Comparison of ENCODE assay signal across 10 cellular contexts in the genomic region with DNA sequence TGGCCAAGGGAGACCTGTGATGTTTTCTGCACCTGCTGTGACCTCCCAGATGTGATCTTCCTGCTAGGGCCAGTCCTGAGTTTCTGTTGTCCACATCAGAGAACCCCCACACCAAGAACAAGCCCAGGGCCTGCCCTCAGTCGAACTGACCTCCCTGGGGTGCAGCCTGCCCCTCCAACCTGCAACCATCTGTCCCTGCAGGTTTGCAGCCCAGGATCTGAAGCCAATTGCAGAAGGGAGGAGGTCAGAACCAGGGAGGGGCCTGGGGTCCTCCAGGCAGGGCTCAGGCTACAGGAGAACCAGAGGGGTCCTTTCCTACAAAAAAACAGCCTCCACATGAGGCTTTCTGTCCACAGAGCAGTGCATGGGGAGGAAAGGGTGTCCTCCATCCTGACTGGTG. TPM values are rescaled to one million over a fixed set of nuclear protein-coding genes. Genes with fewer than 3 reads are reported as not detected.
DNase-seq lines count a peak whose midpoint lies in the region; ATAC-seq and TF ChIP-seq lines count a peak whose summit lies in the region.
"Had no signal": no experiment of that assay in that cellular context is flagged by ENCODE, and none has a peak within 500 bp of the region (broad histone marks: within the 10 kb centered on the region; RNA-seq: fewer than 3 reads in every experiment).

No MANE protein-coding gene starts in this region.

- peaks cover 10% of the 10 kb centered on the region for H3K36me3 Mint-ChIP-seq in brain

- TF ChIP-seq POLR2A in heart left ventricle (IDR thresholded peaks at IDR 0.05) (no peak), uterus (IDR thresholded peaks at IDR 0.05) (no peak)

- H3K27me3 Mint-ChIP-seq in brain: peaks cover 3% of the 10 kb centered on the region

- no peak for TF ChIP-seq CTCF in heart left ventricle (IDR thresholded peaks at IDR 0.05)
- no peak for TF ChIP-seq CTCF in brain (conservative IDR thresholded peaks at IDR 0.05)
- TF ChIP-seq CTCF in uterus (IDR thresholded peaks at IDR 0.05): no peak

- no peaks in the 10 kb centered on the region for H3K27me3 ChIP-seq in heart left ventricle
- no peaks in the 10 kb centered on the region for H3K27me3 ChIP-seq in uterus
- H3K27me3 ChIP-seq: body of pancreas had no signal

- DNase-seq in heart left ventricle: no peak
- no peak for DNase-seq in Right ventricle myocardium inferior (ENCODE audit: missing footprints)
- DNase-seq in uterus: peak in 1 of 2 donors; percentile 16
- DNase-seq in head of caudate nucleus: no peak
- DNase-seq in EL: no peak
- no peak for DNase-seq in NCI-H446 treated with DMSO at 0.1 percent for 48 hours (lab: John Stamatoyannopoulos, UW)
- DNase-seq: NCI-H1436 had no signal

- no peaks in the 10 kb centered on the region for H3K9me3 Mint-ChIP-seq in brain

- H3K27ac Mint-ChIP-seq in brain: peak overlapping the region; percentile 79 to 98 (median 90)

- H3K4me3 ChIP-seq in heart left ventricle (peak overlapping the region in 11 of 12 donors; percentile 62 to 99 (median 88)), mesodermal cell (ENCODE audit: extremely low read depth, insufficient read depth, low read length, poor library complexity, severe bottlenecking) (peak overlapping the region; percentile 74), uterus (peak overlapping the region; percentile 44 to 86)

- H3K4me3 Mint-ChIP-seq in brain: peak overlapping the region; percentile 93 to 97 (median 95)

- 20 to 26% (median 23%) methylated on average over 1 of the region's 1 CpG; no CpG with 5 or more reads in 1 of the 4 donors for WGBS in heart left ventricle, 4 donors
- WGBS in mesodermal cell (ENCODE audit: insufficient coverage in 2 of 2), 2 experiments: 29 to 40% methylated on average over 1 of the region's 1 CpG

- peaks cover 0 to 38% (median 22%) of the 10 kb centered on the region in 12 donors for H3K4me1 ChIP-seq in heart left ventricle
- H3K4me1 ChIP-seq in mesodermal cell (ENCODE audit: control insufficient read depth, insufficient read depth, low read length, poor library complexity, severe bottlenecking): peaks cover 17% of the 10 kb centered on the region
- H3K4me1 ChIP-seq in uterus: peaks cover 0 to 6% of the 10 kb centered on the region in 2 donors

- H3K4me1 Mint-ChIP-seq in brain: peaks cover 17% of the 10 kb centered on the region

- H3K27ac ChIP-seq in heart left ventricle (peak overlapping the region in 8 of 12 donors; percentile 86 to 96 (median 92)), mesodermal cell (ENCODE audit: low read depth, low read length, severe bottlenecking) (no peak overlapping the region), uterus (peak overlapping the region in 1 of 2 donors; percentile 95)

- H3K36me3 ChIP-seq in heart left ventricle: peaks cover 0 to 21% (median 15%) of the 10 kb centered on the region in 9 donors
- H3K36me3 ChIP-seq in mesodermal cell (ENCODE audit: control insufficient read depth, insufficient read depth, low read length): peaks cover 20% of the 10 kb centered on the region
- H3K36me3 ChIP-seq in uterus: no peaks in the 10 kb centered on the region

- intact Hi-C loops in heart left ventricle (cut with DNase I) (loop anchor here in 3 of 10 donors (5.0 to 10.0 kb wide), 3 partner anchors 81 to 238 kb away; a partner anchor contains a TSS), Right ventricle myocardium inferior (cut with DNase I) (loop anchor here (5.0 to 10.0 kb wide), 2 partner anchors 156 to 238 kb away; a partner anchor contains a TSS), uterus (cut with DNase I; ENCODE audit: low total_unique reads) (no loop called here), head of caudate nucleus (cut with DNase I) (no loop called here)

- H3K9me3 ChIP-seq in heart left ventricle (no peaks in the 10 kb centered on the region), mesodermal cell (ENCODE audit: control insufficient read depth, low read length) (no peaks in the 10 kb centered on the region), uterus (no peaks in the 10 kb centered on the region)
- H3K9me3 ChIP-seq: body of pancreas had no signal

- ATAC-seq in heart left ventricle (no peak), Right ventricle myocardium inferior (no peak)

RNA-seq across cellular contexts. Expression of a gene that starts 0.8 kb away (rescaled TPM):
- total RNA-seq in heart left ventricle (10 to 100 TPM in 6 of 9 donors, 1 to 10 TPM in 3; 7.7 to 18.8 (median 10.4) TPM), Right ventricle myocardium inferior (12.5 TPM), uterus (10 to 100 TPM in 3 of 4 donors, 1 to 10 TPM in 1; 9.5 to 42.4 (median 29.6) TPM)
- polyA plus RNA-seq in heart left ventricle (10 to 100 TPM in 1 of 2 donors, 1 to 10 TPM in 1; 9.8 to 14.7 TPM), brain (ENCODE audit: insufficient read depth, low read depth, low replicate concordance) (16.5 TPM)
- polyA plus RNA-seq in mesodermal cell (2013, experiment 1 of 2): 17.5 TPM
- polyA plus RNA-seq in mesodermal cell (2013, experiment 2 of 2): 16.4 TPM

RNA-seq across cellular contexts. Expression of a gene that starts 8.2 kb away (rescaled TPM):
- 10 to 100 TPM; 10.7 to 24.9 (median 18.9) TPM for total RNA-seq in heart left ventricle
- 10 to 100 TPM; 14.0 to 36.7 TPM for polyA plus RNA-seq in heart left ventricle
- 15.1 TPM for total RNA-seq in Right ventricle myocardium inferior
- polyA plus RNA-seq in brain (ENCODE audit: insufficient read depth, low read depth, low replicate concordance): 45.9 TPM
- 41.4 TPM for polyA plus RNA-seq in mesodermal cell (2013, experiment 1 of 2)
- 44.9 TPM for polyA plus RNA-seq in mesodermal cell (2013, experiment 2 of 2)
- total RNA-seq in uterus: 10 to 100 TPM; 34.4 to 58.5 (median 51.8) TPM

RNA-seq across cellular contexts. Expression of a gene that starts 8.4 kb away (rescaled TPM):
- total RNA-seq in heart left ventricle (10 to 100 TPM; 13.2 to 26.9 (median 16.1) TPM), Right ventricle myocardium inferior (14.1 TPM), uterus (10 to 100 TPM in 3 of 4 donors, 1 to 10 TPM in 1; 7.9 to 40.7 (median 28.4) TPM)
- polyA plus RNA-seq in heart left ventricle (10 to 100 TPM in 1 of 2 donors, 1 to 10 TPM in 1; 9.5 to 24.1 TPM), brain (ENCODE audit: insufficient read depth, low read depth, low replicate concordance) (16.2 TPM)
- 23.6 TPM for polyA plus RNA-seq in mesodermal cell (2013, experiment 1 of 2)
- polyA plus RNA-seq in mesodermal cell (2013, experiment 2 of 2): 19.0 TPM

RNA-seq across cellular contexts. Expression of a gene that starts 24.1 kb away (rescaled TPM):
- total RNA-seq in heart left ventricle: 1 to 10 TPM; 3.9 to 9.4 (median 5.4) TPM
- 1 to 10 TPM; 2.2 to 6.0 TPM for polyA plus RNA-seq in heart left ventricle
- total RNA-seq in Right ventricle myocardium inferior: 3.9 TPM
- polyA plus RNA-seq in brain (ENCODE audit: insufficient read depth, low read depth, low replicate concordance): 2.5 TPM
- 8.9 TPM for polyA plus RNA-seq in mesodermal cell (2013, experiment 1 of 2)
- 7.0 TPM for polyA plus RNA-seq in mesodermal cell (2013, experiment 2 of 2)
- total RNA-seq in uterus: 10 to 100 TPM in 3 of 4 donors, 1 to 10 TPM in 1; 9.4 to 32.5 (median 22.5) TPM

RNA-seq across cellular contexts. Expression of a gene that starts 32.1 kb away (rescaled TPM):
- total RNA-seq in heart left ventricle (1 to 10 TPM in 1 of 9 donors, under 1 TPM in 3, not detected in 5; 0.17 to 1.5 (median 0.35) TPM), Right ventricle myocardium inferior (not detected), uterus (10 to 100 TPM in 1 of 4 donors, 1 to 10 TPM in 1, under 1 TPM in 1, not detected in 1; 0.29 to 28.6 (median 1.1) TPM)
- polyA plus RNA-seq in heart left ventricle (under 1 TPM; 0.33 to 0.46 TPM), brain (ENCODE audit: insufficient read depth, low read depth, low replicate concordance) (0.61 TPM)
- 0.66 TPM for polyA plus RNA-seq in mesodermal cell (2013, experiment 1 of 2)
- 1.4 TPM for polyA plus RNA-seq in mesodermal cell (2013, experiment 2 of 2)
